25 cellular contexts compared by ENCODE assay signal in genomic region chr18:55433688-55434087, GRCh38.
DNase-seq lines count a peak whose midpoint lies in the region; ATAC-seq and TF ChIP-seq lines count a peak whose summit lies in the region.
"Had no signal": no experiment of that assay in that cellular context is flagged by ENCODE, and none has a peak within 500 bp of the region (broad histone marks: within the 10 kb centered on the region; RNA-seq: fewer than 3 reads in every experiment).

No MANE protein-coding gene starts in this region.

- H3K27me3 Mint-ChIP-seq in glutamatergic neuron (ENCODE audit: unreplicated experiment) (peaks cover 2% of the 10 kb centered on the region), Caco-2 (ENCODE audit: insufficient read depth, unreplicated experiment) (no peaks in the 10 kb centered on the region)
- H3K27me3 Mint-ChIP-seq: CD4-positive, alpha-beta T cell; natural killer cell treated with Interleukin-12 subunit alpha and Interleukin-12 subunit beta and Interleukin-15 and Interleukin-18, amount 100 ng/mL, for 72 hours had no signal

- H3K4me1 ChIP-seq in vagina (no peaks in the 10 kb centered on the region), Caco-2 (no peaks in the 10 kb centered on the region)
- H3K4me1 ChIP-seq: parathyroid adenoma had no signal

- BruUV-seq in Caco-2 (replicated peaks; lab: Mats Ljungman, UMichigan), result no TSS peak

- H3K27ac Mint-ChIP-seq in glutamatergic neuron (ENCODE audit: unreplicated experiment) (peak overlapping the region; percentile 63), Caco-2 (ENCODE audit: unreplicated experiment) (no peak overlapping the region)
- H3K27ac Mint-ChIP-seq: activated CD4-positive, alpha-beta T cell treated with anti-CD3 and anti-CD28 coated beads for 36 hours; activated naive CD4-positive, alpha-beta T cell treated with anti-CD3 and anti-CD28 coated beads for 36 hours; CD4-positive, alpha-beta T cell; natural killer cell treated with Interleukin-12 subunit alpha and Interleukin-12 subunit beta and Interleukin-15 and Interleukin-18, amount 100 ng/mL, for 72 hours had no signal

- peak overlapping the region; percentile 47 for H3K4me3 Mint-ChIP-seq in glutamatergic neuron (ENCODE audit: unreplicated experiment)
- no peak overlapping the region for H3K4me3 Mint-ChIP-seq in Caco-2 (ENCODE audit: unreplicated experiment)
- H3K4me3 Mint-ChIP-seq: activated CD4-positive, alpha-beta T cell treated with anti-CD3 and anti-CD28 coated beads for 36 hours; activated naive CD4-positive, alpha-beta T cell treated with anti-CD3 and anti-CD28 coated beads for 36 hours; CD4-positive, alpha-beta T cell; H9; natural killer cell treated with Interleukin-12 subunit alpha and Interleukin-12 subunit beta and Interleukin-15 and Interleukin-18, amount 100 ng/mL, for 72 hours had no signal

- POLR2A ChIA-PET in Caco-2 (lab: Charles Lee), result no interaction called here

- H3K9me3 ChIP-seq in vagina, result no peaks in the 10 kb centered on the region
- H3K9me3 ChIP-seq in Caco-2, result no peaks in the 10 kb centered on the region
- H3K9me3 ChIP-seq: heart left ventricle, sigmoid colon had no signal

- H3K36me3 ChIP-seq in vagina (no peaks in the 10 kb centered on the region), Caco-2 (ENCODE audit: control insufficient read depth, insufficient read depth, low read length) (no peaks in the 10 kb centered on the region; the same call in 1 of the 2 replicates)
- H3K36me3 ChIP-seq: heart left ventricle, sigmoid colon had no signal

- TF ChIP-seq POLR2A in vagina (IDR thresholded peaks at IDR 0.05), result no peak

- H3K27ac ChIP-seq in vagina, result no peak overlapping the region
- H3K27ac ChIP-seq: heart left ventricle, KMS-11, parathyroid adenoma, sigmoid colon had no signal

- H3K36me3 Mint-ChIP-seq in glutamatergic neuron (ENCODE audit: unreplicated experiment) (no peaks in the 10 kb centered on the region), Caco-2 (ENCODE audit: insufficient read depth, unreplicated experiment) (peaks cover 14% of the 10 kb centered on the region)
- H3K36me3 Mint-ChIP-seq: natural killer cell treated with Interleukin-12 subunit alpha and Interleukin-12 subunit beta and Interleukin-15 and Interleukin-18, amount 100 ng/mL, for 72 hours had no signal

- no peak overlapping the region for H3K4me3 ChIP-seq in vagina
- H3K4me3 ChIP-seq in Caco-2 (ENCODE audit: low read depth, low read length), result no peak overlapping the region
- H3K4me3 ChIP-seq: GM12878, heart left ventricle, sigmoid colon had no signal

- H3K4me1 Mint-ChIP-seq in glutamatergic neuron (ENCODE audit: low read depth, unreplicated experiment) (peaks cover 57% of the 10 kb centered on the region), Caco-2 (ENCODE audit: low read depth, unreplicated experiment) (peaks cover 5% of the 10 kb centered on the region)
- H3K4me1 Mint-ChIP-seq: activated CD4-positive, alpha-beta T cell treated with anti-CD3 and anti-CD28 coated beads for 36 hours had no signal

- ATAC-seq in left ventricle myocardium superior (peak; percentile 17), left cardiac atrium (no peak)
- ATAC-seq: activated CD4-positive, alpha-beta T cell treated with anti-CD3 and anti-CD28 coated beads for 36 hours; GM12878; left lobe of liver; natural killer cell treated with Interleukin-12 subunit alpha and Interleukin-12 subunit beta and Interleukin-15 and Interleukin-18, amount 100 ng/mL, for 72 hours had no signal

- CTCF ChIA-PET in Caco-2 (lab: Charles Lee), result no interaction called here

- intact Hi-C loops in left ventricle myocardium superior (cut with micrococcal nuclease), result no loop called here
- intact Hi-C loops in left cardiac atrium (cut with DNase I), result no loop called here
- intact Hi-C loops in vagina (cut with DNase I), result loop anchor here (10.0 kb wide), 1 partner anchor 51 kb away; no protein-coding TSS in a partner anchor
- intact Hi-C loops in Caco-2 (cut with micrococcal nuclease; ENCODE audit: unreplicated experiment), result no loop called here

- H3K27me3 ChIP-seq in vagina, result no peaks in the 10 kb centered on the region
- H3K27me3 ChIP-seq in Caco-2 (replicated peaks; ENCODE audit: control insufficient read depth, insufficient read depth, low read length), result no peaks in the 10 kb centered on the region
- H3K27me3 ChIP-seq: heart left ventricle, sigmoid colon had no signal

- no peak for TF ChIP-seq CTCF in glutamatergic neuron (IDR thresholded peaks at IDR 0.05; ENCODE audit: partially characterized antibody, unreplicated experiment)
- no peak for TF ChIP-seq CTCF in vagina (IDR thresholded peaks at IDR 0.05)
- no peak for TF ChIP-seq CTCF in Caco-2 (IDR thresholded peaks at IDR 0.05; ENCODE audit: insufficient read depth in 1 of 2, low read depth in 1 of 2, low read length in 1 of 2, severe bottlenecking in 1 of 2, unreplicated experiment in 1 of 2)

- DNase-seq in left ventricle myocardium superior (no peak), left cardiac atrium (no peak), NCI-H69 (lab: John Stamatoyannopoulos, UW) (peak; percentile 61), glutamatergic neuron (no peak), hippocampal formation (lab: John Stamatoyannopoulos, UW) (no peak), vagina (ENCODE audit: extremely low spot score in 2 of 2) (no peak), Caco-2 (no peak)
- DNase-seq: activated CD4-positive, alpha-beta T cell treated with anti-CD3 and anti-CD28 coated beads for 36 hours; activated naive CD4-positive, alpha-beta T cell treated with anti-CD3 and anti-CD28 coated beads for 36 hours; activated T-cell treated with anti-CD3 and anti-CD28 coated beads, Interleukin-2, amount 50 U/mL, for 48 hours; amniotic stem cell; CD4-positive, alpha-beta T cell; DMS53; H9; heart left ventricle; midbrain; MV-4-11; NCI-H2029 treated with DMSO at 0.1 percent for 48 hours; NCI-H510A; sigmoid colon had no signal

- H3K9me3 Mint-ChIP-seq in glutamatergic neuron (ENCODE audit: unreplicated experiment), result peaks cover 7% of the 10 kb centered on the region
- no peaks in the 10 kb centered on the region for H3K9me3 Mint-ChIP-seq in Caco-2 (ENCODE audit: unreplicated experiment)
- H3K9me3 Mint-ChIP-seq: activated naive CD4-positive, alpha-beta T cell treated with anti-CD3 and anti-CD28 coated beads for 36 hours; H9 had no signal
